26 cellular contexts compared by ENCODE assay signal in genomic region chr12:19166956-19167355, GRCh38. TPM values are rescaled to one million over a fixed set of nuclear protein-coding genes. Genes with fewer than 3 reads are reported as not detected.
DNase-seq lines count a peak whose midpoint lies in the region; ATAC-seq and TF ChIP-seq lines count a peak whose summit lies in the region.
"Had no signal": no experiment of that assay in that cellular context is flagged by ENCODE, and none has a peak within 500 bp of the region (broad histone marks: within the 10 kb centered on the region; RNA-seq: fewer than 3 reads in every experiment).

No MANE protein-coding gene starts in this region.

- TF ChIP-seq CTCF in HEK293 (tag by site-specific recombination; IDR thresholded peaks at IDR 0.05) (no peak), VCaP (conservative IDR thresholded peaks at IDR 0.05) (no peak), progenitor cell of endocrine pancreas (IDR thresholded peaks at IDR 0.05; ENCODE audit: unreplicated experiment) (no peak)

- ATAC-seq in left colon (peak; percentile 18), SK-N-SH treated with all-trans-retinoic acid at 6 μM for 48 hours (no peak), GM19328 (IDR thresholded peaks at IDR 0.05; ENCODE audit: unreplicated experiment) (no peak)
- ATAC-seq: K562, PC-3 had no signal

- POLR2A ChIA-PET in HEK293 (lab: Yijun Ruan, JAX), result no interaction called here

- H3K9me3 Mint-ChIP-seq in progenitor cell of endocrine pancreas (ENCODE audit: low read depth), result peaks cover 6% of the 10 kb centered on the region

- no peaks in the 10 kb centered on the region for H3K36me3 ChIP-seq in HEK293 (ENCODE audit: control insufficient read depth in 2 of 2, insufficient read depth in 1 of 2, low read length in 2 of 2)

- peaks cover 22% of the 10 kb centered on the region for H3K4me1 ChIP-seq in HEK293 (ENCODE audit: control insufficient read depth, insufficient read depth, low read length)

- no peaks in the 10 kb centered on the region for H3K27me3 Mint-ChIP-seq in progenitor cell of endocrine pancreas
- H3K27me3 Mint-ChIP-seq: CD4-positive, alpha-beta memory T cell had no signal

- no peak overlapping the region for H3K4me3 Mint-ChIP-seq in progenitor cell of endocrine pancreas (ENCODE audit: low read depth)
- H3K4me3 Mint-ChIP-seq: CD4-positive, alpha-beta memory T cell had no signal

- no peaks in the 10 kb centered on the region for H3K9me3 ChIP-seq in HEK293 (ENCODE audit: control insufficient read depth, insufficient read depth, low read depth, low read length)
- H3K9me3 ChIP-seq: SK-N-SH had no signal

- H3K4me1 Mint-ChIP-seq in progenitor cell of endocrine pancreas (ENCODE audit: low read depth), result peaks cover 62% of the 10 kb centered on the region

- H3K27ac Mint-ChIP-seq in progenitor cell of endocrine pancreas, result peak overlapping the region; percentile 11
- H3K27ac Mint-ChIP-seq: CD4-positive, alpha-beta memory T cell had no signal

- no peak overlapping the region for H3K4me3 ChIP-seq in HEK293 (ENCODE audit: low read depth, low read length)
- H3K4me3 ChIP-seq: GM23248, K562 had no signal

- intact Hi-C loops in left colon (cut with DNase I, micrococcal nuclease), result no loop called here

- CTCF ChIA-PET in HEK293 (lab: Yijun Ruan, JAX), result no interaction called here

- H3K36me3 Mint-ChIP-seq in progenitor cell of endocrine pancreas (ENCODE audit: insufficient read depth), result peaks cover 22% of the 10 kb centered on the region

- no peak overlapping the region for H3K27ac ChIP-seq in HEK293 (ENCODE audit: extremely low read depth, low read depth, low read length)
- H3K27ac ChIP-seq in VCaP, result peak overlapping the region; percentile 62
- H3K27ac ChIP-seq: GM23248 had no signal

- no peak for DNase-seq in left colon
- DNase-seq in progenitor cell of endocrine pancreas (ENCODE audit: low spot score, unreplicated experiment), result no peak
- DNase-seq in D341Med (ENCODE audit: low spot score), result no peak
- DNase-seq: C1 segment of cervical spinal cord; CD4-positive, alpha-beta memory T cell; COR-L47; DMS 273 treated with DMSO at 0.1 percent for 48 hours; DMS79; GF-D8; GM23248; H7; NCI-H1105 treated with DMSO at 0.1 percent for 48 hours; NCI-H146; NCI-H1930; NCI-H2107; NCI-H446 treated with DMSO at 0.1 percent for 48 hours; NCI-H526; NCI-H82; NK-92 treated with Interleukin-12 subunit alpha and Interleukin-12 subunit beta, amount 100 ng/mL, for 24 hours; PC-3; SK-N-SH had no signal

TF ChIP-seq in HEK293, 187 proteins besides CTCF, POLR2A, EP300 and RAD21:
- TF ChIP-seq TRIM28 (IDR thresholded peaks at IDR 0.05; ENCODE audit: borderline replicate concordance, low read length) (no peak), PRDM4 (tag by site-specific recombination; IDR thresholded peaks at IDR 0.05) (0 out of 2 replicates have a peak, but pooled peaks have one; percentile 18)
TF ChIP-seq in HEK293: peak in this region for 1.

TF ChIP-seq in SK-N-SH treated with all-trans-retinoic acid at 6 μM for 48 hours, 23 proteins besides CTCF, POLR2A, EP300 and RAD21:
- TF ChIP-seq ZNF8 (CRISPR knock-in tag; IDR thresholded peaks at IDR 0.05), result no peak
- TF ChIP-seq ZNF565 (CRISPR knock-in tag; conservative IDR thresholded peaks at IDR 0.05; ENCODE audit: low read depth), result no peak
- no peak for TF ChIP-seq ZNF70 (CRISPR knock-in tag; IDR thresholded peaks at IDR 0.05)
- no peak for TF ChIP-seq TSHZ2 (CRISPR knock-in tag; IDR thresholded peaks at IDR 0.05)
- no peak for TF ChIP-seq POU6F1 (CRISPR knock-in tag; IDR thresholded peaks at IDR 0.05; ENCODE audit: borderline replicate concordance, low read depth)
- no peak for TF ChIP-seq CSRNP3 (CRISPR knock-in tag; IDR thresholded peaks at IDR 0.05)
- no peak for TF ChIP-seq CREB5 (CRISPR knock-in tag; IDR thresholded peaks at IDR 0.05; ENCODE audit: low read depth)
- TF ChIP-seq SNAI2 (CRISPR knock-in tag; IDR thresholded peaks at IDR 0.05), result no peak
- no peak for TF ChIP-seq GLIS3 (CRISPR knock-in tag; IDR thresholded peaks at IDR 0.05)
- no peak for TF ChIP-seq ESRRG (CRISPR knock-in tag; IDR thresholded peaks at IDR 0.05)
- TF ChIP-seq ARNTL (CRISPR knock-in tag; IDR thresholded peaks at IDR 0.05; ENCODE audit: borderline replicate concordance, low read depth), result no peak
- no peak for TF ChIP-seq RARB (CRISPR knock-in tag; IDR thresholded peaks at IDR 0.05)
- no peak for TF ChIP-seq ZFP3 (CRISPR knock-in tag; IDR thresholded peaks at IDR 0.05)
- TF ChIP-seq ZC3H10 (CRISPR knock-in tag; IDR thresholded peaks at IDR 0.05), result no peak

RNA-seq across cellular contexts. Expression of gene PLEKHA5, which starts 37.4 kb away (rescaled TPM):
- total RNA-seq in left colon (10 to 100 TPM; 33.1 to 36.8 TPM), progenitor cell of endocrine pancreas (195 and 232 TPM in 2 replicates)
